In genomic region chr2:226661789-226662545, GRCh38 we compare ENCODE assay signal across 9 cellular contexts.
DNase-seq lines count a peak whose midpoint lies in the region; ATAC-seq and TF ChIP-seq lines count a peak whose summit lies in the region.
"Had no signal": no experiment of that assay in that cellular context is flagged by ENCODE, and none has a peak within 500 bp of the region (broad histone marks: within the 10 kb centered on the region; RNA-seq: fewer than 3 reads in every experiment).

No MANE protein-coding gene starts in this region.

- H2AK9ac ChIP-seq in IMR-90 (replicated peaks; ENCODE audit: low read depth, low read length, poor library complexity) = peak overlapping the region; percentile 47

- H2BK15ac ChIP-seq in IMR-90 (ENCODE audit: low read depth, low read length) (peak overlapping the region; percentile 79; the same call in 1 of the 3 replicates), mesenchymal stem cell (ENCODE audit: low read depth, poor library complexity, severe bottlenecking) (peak overlapping the region; percentile 57)

- TF ChIP-seq CTCF in IMR-90 (conservative IDR thresholded peaks at IDR 0.05; ENCODE audit: low read depth, low read length) (no peak), cardiac fibroblast (IDR thresholded peaks at IDR 0.05; ENCODE audit: low read depth, low read length) (no peak)

- peak overlapping the region; percentile 57; the same call in 1 of the 2 replicates for H3K56ac ChIP-seq in IMR-90 (ENCODE audit: extremely low read depth, insufficient read depth, low read length)

- no peaks in the 10 kb centered on the region for H3K9me3 ChIP-seq in IMR-90 (ENCODE audit: control insufficient read depth, insufficient read depth, low read length)
- H3K9me3 ChIP-seq in mesenchymal stem cell (ENCODE audit: control insufficient read depth, low read length) = no peaks in the 10 kb centered on the region

- peak overlapping the region; percentile 14; the same call in 1 of the 2 replicates for H3K23ac ChIP-seq in IMR-90 (ENCODE audit: low read depth, low read length)
- no peak overlapping the region for H3K23ac ChIP-seq in mesenchymal stem cell (ENCODE audit: low read length in 2 of 2)

- 0 out of 2 replicates have a peak overlapping the region, but pooled peaks have one; percentile 51 for H3K14ac ChIP-seq in IMR-90 (replicated peaks; ENCODE audit: low read depth, low read length)
- H3K14ac ChIP-seq in mesenchymal stem cell (ENCODE audit: low read length in 2 of 2) = no peak overlapping the region

- peak overlapping the region; percentile 87 for H2BK120ac ChIP-seq in IMR-90 (ENCODE audit: low read depth, low read length)
- peak overlapping the region; percentile 8 for H2BK120ac ChIP-seq in mesenchymal stem cell (ENCODE audit: low read depth, low read length)

- H2AFZ ChIP-seq in IMR-90 (replicated peaks; ENCODE audit: low read length, poor library complexity) = no peak overlapping the region
- H2AFZ ChIP-seq in mesenchymal stem cell (ENCODE audit: low read depth, low read length) = no peak overlapping the region

- H2BK20ac ChIP-seq in IMR-90 (ENCODE audit: low read depth, low read length) = peak overlapping the region; percentile 67

- peaks cover 6% of the 10 kb centered on the region; the same call in 1 of the 2 replicates for H3K9me1 ChIP-seq in IMR-90 (ENCODE audit: insufficient read depth, low read length)

- H3K27me3 ChIP-seq in IMR-90 (ENCODE audit: control insufficient read depth, insufficient read depth, low read length) (no peaks in the 10 kb centered on the region), mesenchymal stem cell (ENCODE audit: control insufficient read depth in 1 of 2, insufficient read depth in 1 of 2, low read length in 2 of 2) (no peaks in the 10 kb centered on the region)

- in situ Hi-C loops in IMR-90 (cut with MboI; ENCODE audit: low sequenced_read_pairs) = no loop called here

- H3K4me2 ChIP-seq in IMR-90 (ENCODE audit: low read depth, low read length) (peak overlapping the region; percentile 14; the same call in 1 of the 2 replicates), mesenchymal stem cell (ENCODE audit: low read length, poor library complexity, severe bottlenecking) (no peak overlapping the region)

- WGBS in IMR-90 (ENCODE audit: extremely low coverage in 2 of 2, insufficient read length in 1 of 2), 2 experiments = 25% methylated on average over 9 of the region's 11 CpGs; no CpG with 5 or more reads in 1 of the 2 experiments
- 2% methylated on average over 11 of the region's 11 CpGs for WGBS in mesenchymal stem cell

- CTCF ChIA-PET in IMR-90 (lab: Yijun Ruan, JAX) = no interaction called here

- H3K79me1 ChIP-seq in IMR-90 (ENCODE audit: low read depth in 1 of 2, low read length in 2 of 2) (peaks cover 0 to 11% of the 10 kb centered on the region in 2 experiments; a peak in 2 of 4 replicates), mesenchymal stem cell (replicated peaks; ENCODE audit: low read length, poor library complexity, severe bottlenecking) (no peaks in the 10 kb centered on the region)

- H2AK5ac ChIP-seq in IMR-90 (ENCODE audit: low read depth, low read length) (peak overlapping the region; percentile 71), mesenchymal stem cell (ENCODE audit: low read length, severe bottlenecking) (peak overlapping the region; percentile 73)

- H3K9ac ChIP-seq in IMR-90 (ENCODE audit: low read depth, low read length) (no peak overlapping the region), mesenchymal stem cell (ENCODE audit: low read length) (peak overlapping the region; percentile 14)
- H3K9ac ChIP-seq: BLaER1 treated with 17β-estradiol and CSF1 and Interleukin-3, amounts not matched to agents 10 nM and 100 nM had no signal

- peak; percentile 81 for ATAC-seq in IMR-90 (ENCODE audit: low read depth)

- H4K8ac ChIP-seq in IMR-90 (ENCODE audit: low read depth in 2 of 2, low read length in 2 of 2) = peak overlapping the region; percentile 11 to 48; a peak in 2 of 4 replicates
- no peak overlapping the region for H4K8ac ChIP-seq in mesenchymal stem cell (ENCODE audit: low read length)

- intact Hi-C loops in IMR-90 (cut with micrococcal nuclease) = loop anchor here (5.0 to 10.0 kb wide), 2 partner anchors 545 to 987 kb away; no protein-coding TSS in a partner anchor

- no peaks in the 10 kb centered on the region for H4K20me1 ChIP-seq in IMR-90 (ENCODE audit: insufficient read depth, low read length)
- H4K20me1 ChIP-seq: BLaER1 treated with 17β-estradiol and CSF1 and Interleukin-3, amounts not matched to agents 10 nM and 100 nM had no signal

- no peak for TF ChIP-seq POLR2A in IMR-90 (IDR thresholded peaks at IDR 0.05; ENCODE audit: low read depth, low read length)

- peak; percentile 99 for DNase-seq in A172 (ENCODE audit: low spot score)
- DNase-seq in IMR-90 = peak; percentile 93
- DNase-seq in cardiac fibroblast (ENCODE audit: low read depth in 2 of 2) = peak; percentile 98 to 99
- DNase-seq in mesenchymal stem cell = peak; percentile 94
- no peak for DNase-seq in NCI-H187 (lab: John Stamatoyannopoulos, UW)
- no peak for DNase-seq in NOMO-1 (lab: John Stamatoyannopoulos, UW; ENCODE audit: unreplicated experiment in 2 of 2)
- DNase-seq in NCI-H82 treated with DMSO at 0.1 percent for 48 hours (lab: John Stamatoyannopoulos, UW; ENCODE audit: unreplicated experiment) = no peak
- DNase-seq in NCI-H510A treated with DMSO at 0.1 percent for 48 hours (lab: John Stamatoyannopoulos, UW) = no peak

- H3K36me3 ChIP-seq in IMR-90 (ENCODE audit: control insufficient read depth, insufficient read depth, low read length) (no peaks in the 10 kb centered on the region), mesenchymal stem cell (ENCODE audit: control insufficient read depth in 1 of 2, insufficient read depth in 2 of 2, low read depth in 1 of 2, low read length in 2 of 2) (no peaks in the 10 kb centered on the region)
- H3K36me3 ChIP-seq: BLaER1 treated with 17β-estradiol and CSF1 and Interleukin-3, amounts not matched to agents 10 nM and 100 nM had no signal

- peak overlapping the region; percentile 69 to 96 for H2BK12ac ChIP-seq in mesenchymal stem cell (ENCODE audit: low read length in 2 of 2)

- H3K27ac ChIP-seq in IMR-90 (ENCODE audit: insufficient read depth, low read length) (peak overlapping the region; percentile 56; the same call in 1 of the 2 replicates), mesenchymal stem cell (ENCODE audit: low read length, poor library complexity, severe bottlenecking) (peak overlapping the region; percentile 64)
- H3K27ac ChIP-seq: BLaER1 treated with 17β-estradiol and CSF1 and Interleukin-3, amounts not matched to agents 10 nM and 100 nM had no signal

- TF ChIP-seq RAD21 in IMR-90 (IDR thresholded peaks at IDR 0.05; ENCODE audit: low read length) = no peak; the same call in 1 of the 2 replicates

- peak overlapping the region; percentile 89 for H3K18ac ChIP-seq in IMR-90 (ENCODE audit: low read depth, low read length)
- peak overlapping the region; percentile 80 to 87 for H3K18ac ChIP-seq in mesenchymal stem cell (ENCODE audit: low read depth in 1 of 2, low read length in 2 of 2)

- peaks cover 10% of the 10 kb centered on the region for H3K4me1 ChIP-seq in IMR-90 (ENCODE audit: control insufficient read depth, insufficient read depth, low read length)
- H3K4me1 ChIP-seq in mesenchymal stem cell (ENCODE audit: control insufficient read depth, insufficient read depth, low read depth, low read length) = peaks cover 13% of the 10 kb centered on the region

- no peak overlapping the region for H3K4me3 ChIP-seq in IMR-90 (ENCODE audit: insufficient read depth, low read depth, low read length)
- no peak overlapping the region for H3K4me3 ChIP-seq in cardiac fibroblast (replicated peaks in 1 of 2; ENCODE audit: low read depth in 2 of 2, low read length in 2 of 2)
- H3K4me3 ChIP-seq in mesenchymal stem cell (ENCODE audit: insufficient read depth in 1 of 2, low read depth in 1 of 2, low read length in 2 of 2) = no peak overlapping the region
- H3K4me3 ChIP-seq: BLaER1 treated with 17β-estradiol and CSF1 and Interleukin-3, amounts not matched to agents 10 nM and 100 nM had no signal

- H4K5ac ChIP-seq in IMR-90 (ENCODE audit: low read depth, low read length) = peak overlapping the region; percentile 73; the same call in 1 of the 2 replicates

- peak overlapping the region; percentile 27 for H2BK5ac ChIP-seq in IMR-90 (ENCODE audit: low read depth, low read length, poor library complexity, severe bottlenecking)
- no peak overlapping the region for H2BK5ac ChIP-seq in mesenchymal stem cell (ENCODE audit: low read depth, low read length, poor library complexity, severe bottlenecking)

- dilution Hi-C loops in IMR-90 (cut with HindIII; ENCODE audit: low sequenced_read_pairs, unreplicated experiment) = no loop called here

- no TSS peak for BruUV-seq in IMR-90 (replicated peaks; lab: Mats Ljungman, UMichigan)

- H4K91ac ChIP-seq in IMR-90 (ENCODE audit: insufficient read depth, low read depth, low read length) (peak overlapping the region; percentile 37), mesenchymal stem cell (ENCODE audit: low read length) (peak overlapping the region; percentile 25)

- POLR2A ChIA-PET in IMR-90 (lab: Charles Lee; ENCODE audit: unreplicated experiment) = no interaction called here

- H3K4ac ChIP-seq in IMR-90 (ENCODE audit: low read depth, low read length) = peak overlapping the region; percentile 39
- peak overlapping the region in 1 of 2 experiments; percentile 64 for H3K4ac ChIP-seq in mesenchymal stem cell (ENCODE audit: low read depth in 1 of 2, low read length in 2 of 2)

TF ChIP-seq in IMR-90, 13 proteins besides CTCF, POLR2A, EP300 and RAD21 (continues in another document):
- TF ChIP-seq CEBPB (IDR thresholded peaks at IDR 0.05; ENCODE audit: low read depth, low read length) (no peak), MXI1 (IDR thresholded peaks at IDR 0.05; ENCODE audit: borderline replicate concordance, low read depth, low read length) (0 out of 2 replicates have a peak, but pooled peaks have one; percentile 35), CHD1 (IDR thresholded peaks at IDR 0.05; ENCODE audit: low read depth, low read length) (no peak), MAZ (IDR thresholded peaks at IDR 0.05; ENCODE audit: borderline replicate concordance, low read depth, low read length) (no peak), USF2 (IDR thresholded peaks at IDR 0.05; ENCODE audit: low read depth, low read length) (no peak), BHLHE40 (IDR thresholded peaks at IDR 0.05; ENCODE audit: low read depth, low read length) (peak; percentile 93), RFX5 (IDR thresholded peaks at IDR 0.05; ENCODE audit: low read depth, low read length) (no peak), MAFK (IDR thresholded peaks at IDR 0.05; ENCODE audit: low read depth, low read length) (peak; percentile 46; the same call in 1 of the 2 replicates), NFE2L2 (IDR thresholded peaks at IDR 0.05; ENCODE audit: low read depth, low read length) (no peak), FOS (IDR thresholded peaks at IDR 0.05; ENCODE audit: low read depth, low read length) (peak; percentile 89)

Comparison
In these comparisons a context has a peak if more than half of its experiments do, and no peak if none do; other contexts are left out.
1. DNase-seq: peak in A172 (single experiment), IMR-90 (single experiment), cardiac fibroblast (2 of 2) and mesenchymal stem cell (single experiment); none in NCI-H187 (0 of 2), NOMO-1 (0 of 2), NCI-H82 treated with DMSO at 0.1 percent for 48 hours (single experiment) and NCI-H510A treated with DMSO at 0.1 percent for 48 hours (single experiment).